ENCODE assay signal across 9 cellular contexts in the genomic region with DNA sequence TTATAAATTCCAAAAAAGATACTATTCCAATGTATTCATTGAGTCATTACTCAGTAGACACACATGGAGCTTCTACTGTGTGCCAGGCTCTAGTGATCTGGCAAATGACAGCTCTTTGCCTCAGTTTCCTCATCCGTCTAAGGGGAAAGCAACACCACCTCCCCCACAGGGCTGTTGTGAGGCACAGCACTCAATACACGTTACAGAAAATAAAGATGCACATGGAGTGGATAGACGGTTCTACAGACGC. TPM values are rescaled to one million over a fixed set of nuclear protein-coding genes. Genes with fewer than 3 reads are reported as not detected.
DNase-seq lines count a peak whose midpoint lies in the region; ATAC-seq and TF ChIP-seq lines count a peak whose summit lies in the region.
"Had no signal": no experiment of that assay in that cellular context is flagged by ENCODE, and none has a peak within 500 bp of the region (broad histone marks: within the 10 kb centered on the region; RNA-seq: fewer than 3 reads in every experiment).

No MANE protein-coding gene starts in this region.

- peaks cover 87% of the 10 kb centered on the region for H3K4me1 ChIP-seq in ACC112 (ENCODE audit: control insufficient read depth, insufficient read depth, low read length, unreplicated experiment)
- peaks cover 63% of the 10 kb centered on the region for H3K4me1 ChIP-seq in Loucy (ENCODE audit: insufficient read depth, low read length, poor library complexity, severe bottlenecking)
- peaks cover 88% of the 10 kb centered on the region for H3K4me1 ChIP-seq in osteoblast (ENCODE audit: insufficient read depth, low read length)
- peaks cover 36% of the 10 kb centered on the region for H3K4me1 ChIP-seq in MM.1S (ENCODE audit: low read length)

- TF ChIP-seq CTCF in Loucy (conservative IDR thresholded peaks at IDR 0.05; ENCODE audit: low read length) (no peak), dorsolateral prefrontal cortex (IDR thresholded peaks at IDR 0.05 in 54 of 56, conservative IDR thresholded peaks at IDR 0.05 in 2 of 56; ENCODE audit: low read depth in 1 of 56, partially characterized antibody in 56 of 56) (no peak), osteoblast (IDR thresholded peaks at IDR 0.05; ENCODE audit: extremely low read depth, low read depth, low read length) (no peak), MM.1S (IDR thresholded peaks at IDR 0.05; ENCODE audit: low read length) (no peak)

- peaks cover 43% of the 10 kb centered on the region for H3K79me2 ChIP-seq in ACC112 (ENCODE audit: control insufficient read depth, insufficient read depth, low read length, unreplicated experiment)
- H3K79me2 ChIP-seq in Loucy (ENCODE audit: insufficient read depth, low read length): peaks cover 20% of the 10 kb centered on the region
- H3K79me2 ChIP-seq in osteoblast (ENCODE audit: insufficient read depth, low read length): peaks cover 64% of the 10 kb centered on the region
- H3K79me2 ChIP-seq in MM.1S (ENCODE audit: low read length): peaks cover 15% of the 10 kb centered on the region

- ATAC-seq in GM18868 (IDR thresholded peaks at IDR 0.05; ENCODE audit: unreplicated experiment): no peak

- intact Hi-C loops in dorsolateral prefrontal cortex (cut with DNase I): no loop called here

- H3K27ac ChIP-seq in ACC112 (ENCODE audit: low read depth, low read length) (peak overlapping the region; percentile 99), dorsolateral prefrontal cortex (peak overlapping the region; percentile 98 to 100 (median 100)), osteoblast (ENCODE audit: low read depth, low read length) (peak overlapping the region; percentile 95), MM.1S (ENCODE audit: low read length) (no peak overlapping the region)

- DNase-seq in dorsolateral prefrontal cortex (peak in 1 of 10 donors; percentile 8), osteoblast (ENCODE audit: insufficient read length, low spot score, missing footprints) (peak; percentile 36), MM.1S (no peak)
- no peak for DNase-seq in stimulated activated CD4-positive, alpha-beta T cell treated with anti-CD3 and anti-CD28 coated beads, Interleukin-2, amount 100 ng/mL, for 48 hours
- no peak for DNase-seq in activated CD8-positive, alpha-beta memory T cell treated with anti-CD3 and anti-CD28 coated beads, Interleukin-2, amount 50 U/mL, for 48 hours
- DNase-seq: activated effector memory CD4-positive, alpha-beta T cell treated with Interleukin-2 at 50 U/mL for 16 hours had no signal

- H3F3A ChIP-seq in Loucy (ENCODE audit: low read depth): peaks cover 10% of the 10 kb centered on the region
- peaks cover 26% of the 10 kb centered on the region for H3F3A ChIP-seq in MM.1S (ENCODE audit: insufficient read depth, low read length)

- no peaks in the 10 kb centered on the region for H3K9me3 ChIP-seq in Loucy (ENCODE audit: insufficient read depth, low read depth, low read length)
- no peaks in the 10 kb centered on the region for H3K9me3 ChIP-seq in osteoblast (ENCODE audit: low read depth, low read length)
- no peaks in the 10 kb centered on the region for H3K9me3 ChIP-seq in MM.1S (replicated peaks; ENCODE audit: insufficient read depth, low read length)

- H2AFZ ChIP-seq in ACC112 (ENCODE audit: low read length, unreplicated experiment) (no peak overlapping the region), Loucy (ENCODE audit: low read length) (no peak overlapping the region), osteoblast (ENCODE audit: low read length) (no peak overlapping the region), MM.1S (ENCODE audit: low read length) (no peak overlapping the region)

- no peaks in the 10 kb centered on the region for H3K36me3 ChIP-seq in ACC112 (ENCODE audit: insufficient read depth, low read length)
- H3K36me3 ChIP-seq in Loucy (ENCODE audit: insufficient read depth, low read length): no peaks in the 10 kb centered on the region
- H3K36me3 ChIP-seq in osteoblast (ENCODE audit: insufficient read depth, low read length): no peaks in the 10 kb centered on the region
- no peaks in the 10 kb centered on the region for H3K36me3 ChIP-seq in MM.1S (replicated peaks; ENCODE audit: insufficient read depth, low read length)

- H4K20me1 ChIP-seq in Loucy (ENCODE audit: insufficient read depth, low read length, poor library complexity, severe bottlenecking): no peaks in the 10 kb centered on the region
- H4K20me1 ChIP-seq in osteoblast (ENCODE audit: insufficient read depth, low read length): no peaks in the 10 kb centered on the region
- H4K20me1 ChIP-seq in MM.1S (ENCODE audit: insufficient read depth, low read length): no peaks in the 10 kb centered on the region

- H3K4me3 ChIP-seq in ACC112 (ENCODE audit: low read depth, low read length): peak overlapping the region; percentile 24; the same call in 1 of the 2 replicates
- no peak overlapping the region for H3K4me3 ChIP-seq in Loucy (ENCODE audit: low read length, poor library complexity, severe bottlenecking)
- peak overlapping the region in 32 of 59 donors; percentile 0 to 40 (median 18) for H3K4me3 ChIP-seq in dorsolateral prefrontal cortex
- peak overlapping the region; percentile 36 for H3K4me3 ChIP-seq in osteoblast (ENCODE audit: insufficient read depth, low read length)
- no peak overlapping the region for H3K4me3 ChIP-seq in MM.1S (ENCODE audit: low read length)

- H3K9me2 ChIP-seq in Loucy (replicated peaks; ENCODE audit: low read depth, low read length): no peaks in the 10 kb centered on the region
- no peaks in the 10 kb centered on the region for H3K9me2 ChIP-seq in MM.1S (replicated peaks; ENCODE audit: insufficient read depth, low read length)

- H3K27me3 ChIP-seq in ACC112 (ENCODE audit: insufficient read depth, low read length) (no peaks in the 10 kb centered on the region), Loucy (ENCODE audit: insufficient read depth, low read length, poor library complexity, severe bottlenecking) (no peaks in the 10 kb centered on the region), dorsolateral prefrontal cortex (no peaks in the 10 kb centered on the region), osteoblast (ENCODE audit: insufficient read depth, low read length) (no peaks in the 10 kb centered on the region), MM.1S (replicated peaks; ENCODE audit: insufficient read depth, low read length) (no peaks in the 10 kb centered on the region)

- H3K9ac ChIP-seq in Loucy (ENCODE audit: low read depth, low read length, poor library complexity, severe bottlenecking): peak overlapping the region; percentile 43
- H3K9ac ChIP-seq in MM.1S (ENCODE audit: low read length): no peak overlapping the region

- H3K4me2 ChIP-seq in Loucy (ENCODE audit: low read depth, low read length, poor library complexity, severe bottlenecking) (no peak overlapping the region), osteoblast (ENCODE audit: insufficient read depth, low read length) (peak overlapping the region; percentile 75), MM.1S (ENCODE audit: low read depth, low read length) (no peak overlapping the region)

RNA-seq across cellular contexts. Expression of a gene that starts 6.5 kb away (rescaled TPM):
- total RNA-seq in dorsolateral prefrontal cortex (over 10,000 TPM in 119 of 120 experiments, 1,000 to 10,000 TPM in 1; 7,808 to 28,438 (median 16,246) TPM), osteoblast (19,002 and 21,612 TPM in 2 replicates)

RNA-seq across cellular contexts. Expression of a gene that starts 32.6 kb away (rescaled TPM):
- 100 to 1,000 TPM in 34 of 120 experiments, 10 to 100 TPM in 86; 71.5 to 120 (median 93.9) TPM for total RNA-seq in dorsolateral prefrontal cortex
- total RNA-seq in osteoblast: 109 and 115 TPM in 2 replicates

Comparison
In these comparisons a context has a peak if more than half of its experiments do, and no peak if none do; other contexts are left out.
1. H3K4me3 ChIP-seq: peak in ACC112 (single experiment), dorsolateral prefrontal cortex (32 of 59) and osteoblast (single experiment); none in Loucy (single experiment) and MM.1S (single experiment).